16 cellular contexts compared by ENCODE assay signal in the genomic region with DNA sequence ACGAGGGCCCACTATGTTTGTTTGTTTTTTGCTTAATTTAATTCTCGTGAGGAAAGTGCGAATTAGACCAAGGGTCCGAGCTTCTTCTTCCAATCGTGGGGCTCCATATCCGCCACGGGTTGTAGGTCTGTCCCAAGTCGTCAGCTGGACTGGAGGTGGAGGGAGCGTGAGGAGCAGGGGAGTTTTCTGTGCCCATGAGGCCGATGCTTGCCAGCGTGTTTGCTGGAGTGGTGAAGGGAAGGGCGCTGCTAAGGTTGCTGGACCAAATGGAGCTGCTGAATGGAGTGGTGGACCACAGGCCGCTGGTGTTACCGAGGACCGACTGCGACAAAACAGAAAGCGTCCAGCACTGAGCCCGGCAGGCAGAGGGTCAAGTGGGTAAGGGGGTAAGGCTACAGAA. TPM values are rescaled to one million over a fixed set of nuclear protein-coding genes. Genes with fewer than 3 reads are reported as not detected.
A peak's percentile ranks its signal among the peaks of the same experiment; 100 is the strongest.
DNase-seq lines count a peak whose midpoint lies in the region; ATAC-seq and TF ChIP-seq lines count a peak whose summit lies in the region.
"Had no signal": no experiment of that assay in that cellular context is flagged by ENCODE, and none has a peak within 500 bp of the region (broad histone marks: within the 10 kb centered on the region; RNA-seq: fewer than 3 reads in every experiment).

No MANE protein-coding gene starts in this region.

- no peaks in the 10 kb centered on the region for H3K27me3 ChIP-seq in H9 (ENCODE audit: insufficient read depth, low read length)
- no peaks in the 10 kb centered on the region for H3K27me3 ChIP-seq in neuronal stem cell (ENCODE audit: control insufficient read depth in 3 of 3, insufficient read depth in 3 of 3, low read depth in 1 of 3, low read length in 3 of 3)

- no peak for TF ChIP-seq CTCF in H9 (conservative IDR thresholded peaks at IDR 0.05)

- no peak overlapping the region for H4K5ac ChIP-seq in H9 (ENCODE audit: insufficient read length, low read depth, low read length)

- no peak overlapping the region for H4K8ac ChIP-seq in H9 (replicated peaks; ENCODE audit: insufficient read length, low read depth, low read length)
- H4K8ac ChIP-seq in neuronal stem cell (ENCODE audit: low read depth, low read length), result no peak overlapping the region

- H2BK20ac ChIP-seq in H9 (ENCODE audit: low read depth, low read length, poor library complexity, severe bottlenecking), result no peak overlapping the region

- H4K20me1 ChIP-seq in H9 (ENCODE audit: control insufficient read depth, insufficient read depth, insufficient read length), result no peaks in the 10 kb centered on the region

- H3K27me3 Mint-ChIP-seq in activated CD4-positive, alpha-beta T cell treated with anti-CD3 and anti-CD28 coated beads, Interleukin-2, amount 10 ng/mL, durations not matched to agents 24 days and 14 days, result no peaks in the 10 kb centered on the region
- H3K27me3 Mint-ChIP-seq in activated naive CD4-positive, alpha-beta T cell treated with anti-CD3 and anti-CD28 coated beads for 36 hours (ENCODE audit: low read depth), result no peaks in the 10 kb centered on the region
- H3K27me3 Mint-ChIP-seq in H9 (ENCODE audit: low read depth), result no peaks in the 10 kb centered on the region

- no peak overlapping the region for H3K4me3 ChIP-seq in neuronal stem cell (ENCODE audit: low read length in 2 of 2)

- H2AFZ ChIP-seq in H9 (ENCODE audit: low read length), result no peak overlapping the region
- no peak overlapping the region for H2AFZ ChIP-seq in neuronal stem cell (ENCODE audit: low read length)

- H3K79me1 ChIP-seq in H9 (ENCODE audit: insufficient read depth, low read depth, low read length, poor library complexity, severe bottlenecking), result no peaks in the 10 kb centered on the region
- H3K79me1 ChIP-seq in neuronal stem cell (ENCODE audit: low read depth, low read length), result peaks cover 4% of the 10 kb centered on the region

- no peak overlapping the region for H3K56ac ChIP-seq in H9 (ENCODE audit: insufficient read length, low read depth, low read length)

- H3K23me2 ChIP-seq in H9 (ENCODE audit: insufficient read length, low read depth, low read length, poor library complexity, severe bottlenecking), result no peaks in the 10 kb centered on the region

- no peak overlapping the region for H4K91ac ChIP-seq in H9 (ENCODE audit: insufficient read length, low read depth, low read length)
- H4K91ac ChIP-seq in neuronal stem cell (ENCODE audit: low read depth, low read length, poor library complexity), result no peak overlapping the region

- H3K9ac ChIP-seq in H9 (ENCODE audit: extremely low read depth, insufficient read length, low read length), result no peak overlapping the region
- H3K9ac ChIP-seq in neuronal stem cell (ENCODE audit: low read depth, low read length, poor library complexity), result no peak overlapping the region

- H3K4me1 ChIP-seq in H9 (ENCODE audit: insufficient read depth, low read length) (no peaks in the 10 kb centered on the region), neuronal stem cell (ENCODE audit: control insufficient read depth in 2 of 2, insufficient read depth in 1 of 2, low read depth in 1 of 2, low read length in 2 of 2) (peaks cover 1 to 6% of the 10 kb centered on the region in 2 donors)

- H3K4ac ChIP-seq in H9 (ENCODE audit: low read depth, low read length) (no peak overlapping the region), neuronal stem cell (ENCODE audit: low read length) (no peak overlapping the region)

- H2BK5ac ChIP-seq in H9 (ENCODE audit: insufficient read length, low read length) (no peak overlapping the region), neuronal stem cell (ENCODE audit: low read length) (no peak overlapping the region)

- H3K14ac ChIP-seq in H9 (ENCODE audit: insufficient read depth, low read length) (no peak overlapping the region), neuronal stem cell (ENCODE audit: low read length) (no peak overlapping the region)

- ATAC-seq in activated naive CD4-positive, alpha-beta T cell treated with anti-CD3 and anti-CD28 coated beads, Interleukin-2, amount 50 U/mL, for 72 hours, result no peak
- no peak for ATAC-seq in GM21723 (IDR thresholded peaks at IDR 0.05; ENCODE audit: unreplicated experiment)
- no peak for ATAC-seq in GM21825 (IDR thresholded peaks at IDR 0.05; ENCODE audit: unreplicated experiment)

- intact Hi-C loops in activated CD4-positive, alpha-beta T cell treated with anti-CD3 and anti-CD28 coated beads, Interleukin-2, amount 10 ng/mL, durations not matched to agents 24 days and 14 days (cut with micrococcal nuclease), result no loop called here
- intact Hi-C loops in activated naive CD4-positive, alpha-beta T cell treated with anti-CD3 and anti-CD28 coated beads for 36 hours (cut with micrococcal nuclease), result no loop called here

- peaks cover 23% of the 10 kb centered on the region for H3K4me1 Mint-ChIP-seq in activated CD4-positive, alpha-beta T cell treated with anti-CD3 and anti-CD28 coated beads, Interleukin-2, amount 10 ng/mL, durations not matched to agents 24 days and 14 days
- peaks cover 12% of the 10 kb centered on the region for H3K4me1 Mint-ChIP-seq in activated naive CD4-positive, alpha-beta T cell treated with anti-CD3 and anti-CD28 coated beads for 36 hours (ENCODE audit: low read depth)
- H3K4me1 Mint-ChIP-seq in H9, result peaks cover 16 to 22% of the 10 kb centered on the region in 2 experiments

- H3K79me2 ChIP-seq in H9 (ENCODE audit: insufficient read depth, low read length), result no peaks in the 10 kb centered on the region

- H3K9me3 ChIP-seq in H9 (ENCODE audit: control insufficient read depth, low read depth, low read length) (no peaks in the 10 kb centered on the region), neuronal stem cell (replicated peaks in 1 of 2; ENCODE audit: control insufficient read depth in 2 of 2, insufficient read depth in 1 of 2, low read depth in 1 of 2, low read length in 2 of 2) (no peaks in the 10 kb centered on the region)

- peaks cover 24 to 82% of the 10 kb centered on the region in 2 donors for H3K36me3 ChIP-seq in neuronal stem cell (replicated peaks in 1 of 2; ENCODE audit: control insufficient read depth in 2 of 2, insufficient read depth in 2 of 2, low read length in 2 of 2)

- H3K27ac Mint-ChIP-seq in activated CD4-positive, alpha-beta T cell treated with anti-CD3 and anti-CD28 coated beads, Interleukin-2, amount 10 ng/mL, durations not matched to agents 24 days and 14 days, result peak overlapping the region; percentile 42
- H3K27ac Mint-ChIP-seq in activated naive CD4-positive, alpha-beta T cell treated with anti-CD3 and anti-CD28 coated beads, Interleukin-2, amount 50 U/mL, for 72 hours, result peak overlapping the region; percentile 28 to 85
- H3K27ac Mint-ChIP-seq in activated naive CD4-positive, alpha-beta T cell treated with anti-CD3 and anti-CD28 coated beads for 36 hours, result no peak overlapping the region
- peak overlapping the region in 2 of 3 experiments; percentile 10 to 48; a peak in 2 of 7 replicates for H3K27ac Mint-ChIP-seq in H9
- H3K27ac Mint-ChIP-seq: HFFc6 had no signal

- CTCF ChIA-PET in activated naive CD4-positive, alpha-beta T cell treated with anti-CD3 and anti-CD28 coated beads for 36 hours (lab: Charles Lee), result no interaction called here

- H2AK5ac ChIP-seq in H9 (ENCODE audit: insufficient read length, low read length) (no peak overlapping the region), neuronal stem cell (ENCODE audit: low read depth, low read length) (no peak overlapping the region)

- H2BK120ac ChIP-seq in H9 (ENCODE audit: low read depth, low read length, poor library complexity, severe bottlenecking) (no peak overlapping the region), neuronal stem cell (ENCODE audit: low read depth, low read length) (no peak overlapping the region)

- H3K36me3 Mint-ChIP-seq in activated CD4-positive, alpha-beta T cell treated with anti-CD3 and anti-CD28 coated beads, Interleukin-2, amount 10 ng/mL, durations not matched to agents 24 days and 14 days (ENCODE audit: low read depth), result peaks cover 42% of the 10 kb centered on the region
- H3K36me3 Mint-ChIP-seq in activated naive CD4-positive, alpha-beta T cell treated with anti-CD3 and anti-CD28 coated beads, Interleukin-2, amount 50 U/mL, for 72 hours, result peaks cover 7 to 8% of the 10 kb centered on the region in 2 donors
- peaks cover 17% of the 10 kb centered on the region for H3K36me3 Mint-ChIP-seq in activated naive CD4-positive, alpha-beta T cell treated with anti-CD3 and anti-CD28 coated beads for 36 hours (ENCODE audit: low read depth)
- H3K36me3 Mint-ChIP-seq in H9 (ENCODE audit: insufficient read depth in 1 of 3, low read depth in 3 of 3), result peaks cover 6 to 55% (median 42%) of the 10 kb centered on the region in 3 experiments

- H3K23ac ChIP-seq in H9 (ENCODE audit: insufficient read length, low read depth, low read length) (no peak overlapping the region), neuronal stem cell (ENCODE audit: low read depth, low read length, poor library complexity) (peak overlapping the region; percentile 2)

- H2BK15ac ChIP-seq in H9 (ENCODE audit: low read depth, low read length) (no peak overlapping the region), neuronal stem cell (ENCODE audit: low read length) (no peak overlapping the region)

- no peak overlapping the region for H3T11ph ChIP-seq in H9 (ENCODE audit: low read length)

- no peak overlapping the region for H2BK12ac ChIP-seq in H9 (ENCODE audit: insufficient read length, low read depth, low read length)
- H2BK12ac ChIP-seq in neuronal stem cell (ENCODE audit: low read length), result no peak overlapping the region

- H3K27ac ChIP-seq in H9 (ENCODE audit: insufficient read length, low read depth, low read length) (no peak overlapping the region), neuronal stem cell (replicated peaks; ENCODE audit: low read length) (no peak overlapping the region)
- H3K27ac ChIP-seq: 22Rv1 had no signal

- WGBS in H9 (ENCODE audit: extremely low coverage, insufficient read length, low lambda C conversion rate), result no CpG with 5 or more reads among the region's 18 CpGs
- WGBS in neuronal stem cell (ENCODE audit: extremely low coverage in 2 of 2, insufficient read length in 2 of 2, insufficient replicate concordance in 1 of 2), 2 donors, result no CpG with 5 or more reads among the region's 18 CpGs

- H3K9me3 Mint-ChIP-seq in activated CD4-positive, alpha-beta T cell treated with anti-CD3 and anti-CD28 coated beads, Interleukin-2, amount 10 ng/mL, durations not matched to agents 24 days and 14 days, result no peaks in the 10 kb centered on the region
- no peaks in the 10 kb centered on the region for H3K9me3 Mint-ChIP-seq in activated naive CD4-positive, alpha-beta T cell treated with anti-CD3 and anti-CD28 coated beads, Interleukin-2, amount 50 U/mL, for 72 hours
- no peaks in the 10 kb centered on the region for H3K9me3 Mint-ChIP-seq in activated naive CD4-positive, alpha-beta T cell treated with anti-CD3 and anti-CD28 coated beads for 36 hours
- H3K9me3 Mint-ChIP-seq in H9, result no peaks in the 10 kb centered on the region
- H3K9me3 Mint-ChIP-seq: CD14-positive monocyte, HFFc6 had no signal

- H3K4me3 Mint-ChIP-seq in activated CD4-positive, alpha-beta T cell treated with anti-CD3 and anti-CD28 coated beads, Interleukin-2, amount 10 ng/mL, durations not matched to agents 24 days and 14 days, result no peak overlapping the region
- no peak overlapping the region for H3K4me3 Mint-ChIP-seq in activated naive CD4-positive, alpha-beta T cell treated with anti-CD3 and anti-CD28 coated beads for 36 hours
- H3K4me3 Mint-ChIP-seq in H9, result no peak overlapping the region
- H3K4me3 Mint-ChIP-seq: CD14-positive monocyte, HFFc6 had no signal

- H3K4me2 ChIP-seq in H9 (ENCODE audit: insufficient read depth, insufficient read length, low read length) (no peak overlapping the region), neuronal stem cell (ENCODE audit: insufficient read depth, low read length, poor library complexity, severe bottlenecking) (no peak overlapping the region)

- H3K18ac ChIP-seq in H9 (ENCODE audit: insufficient read length, low read depth, low read length), result no peak overlapping the region
- no peak overlapping the region for H3K18ac ChIP-seq in neuronal stem cell (ENCODE audit: low read length)

- no peak for DNase-seq in activated CD4-positive, alpha-beta T cell treated with anti-CD3 and anti-CD28 coated beads, Interleukin-2, amount 10 ng/mL, durations not matched to agents 24 days and 14 days
- no peak for DNase-seq in activated CD4-positive, alpha-beta T cell treated with anti-CD3 and anti-CD28 coated beads for 4 hours
- no peak for DNase-seq in activated naive CD4-positive, alpha-beta T cell treated with anti-CD3 and anti-CD28 coated beads, Interleukin-2, amount 50 U/mL, for 72 hours (ENCODE audit: low spot score in 2 of 2)
- DNase-seq in activated naive CD4-positive, alpha-beta T cell treated with anti-CD3 and anti-CD28 coated beads for 36 hours, result no peak
- no peak for DNase-seq in H9
- DNase-seq in neuronal stem cell (ENCODE audit: low spot score), result no peak
- DNase-seq: Calu3, DMS 273 treated with DMSO at 0.1 percent for 48 hours, HCEC 1CT, HFFc6 had no signal

RNA-seq across cellular contexts. Expression of gene ZAP70, which starts 43.7 kb away (rescaled TPM):
- total RNA-seq in activated CD4-positive, alpha-beta T cell treated with anti-CD3 and anti-CD28 coated beads, Interleukin-2, amount 10 ng/mL, durations not matched to agents 24 days and 14 days, result 240 and 242 TPM in 2 replicates
- total RNA-seq in activated naive CD4-positive, alpha-beta T cell treated with anti-CD3 and anti-CD28 coated beads, Interleukin-2, amount 50 U/mL, for 72 hours, result 100 to 1,000 TPM; 164 to 235 TPM
- 100 to 1,000 TPM; 167 TPM for total RNA-seq in activated naive CD4-positive, alpha-beta T cell treated with anti-CD3 and anti-CD28 coated beads for 36 hours
- 0.22 and 0.24 TPM in 2 replicates for total RNA-seq in H9 (2021)
- 0.08 TPM for polyA plus RNA-seq in neuronal stem cell (2013, experiment 1 of 2)
- polyA plus RNA-seq in neuronal stem cell (2013, experiment 2 of 2), result 0.06 TPM
- total RNA-seq: A673, Calu3, H1, HFFc6 had no signal

Comparison
In these comparisons a context has a peak if more than half of its experiments do, and no peak if none do; other contexts are left out.
1. RNA of gene ZAP70, which starts 43.7 kb away (total RNA-seq): 240 to 242 TPM in activated CD4-positive, alpha-beta T cell treated with anti-CD3 and anti-CD28 coated beads, Interleukin-2, amount 10 ng/mL, durations not matched to agents 24 days and 14 days, 164 to 235 TPM in activated naive CD4-positive, alpha-beta T cell treated with anti-CD3 and anti-CD28 coated beads, Interleukin-2, amount 50 U/mL, for 72 hours and 167 TPM in activated naive CD4-positive, alpha-beta T cell treated with anti-CD3 and anti-CD28 coated beads for 36 hours; 0.22 to 0.24 TPM in H9; every median in the first group is over 100 times any median in the second.